9 cellular contexts compared by ENCODE assay signal in genomic region chr18:63890950-63891304, GRCh38. TPM values are rescaled to one million over a fixed set of nuclear protein-coding genes. Genes with fewer than 3 reads are reported as not detected.
DNase-seq lines count a peak whose midpoint lies in the region; TF ChIP-seq lines count a peak whose summit lies in the region.
"Had no signal": no experiment of that assay in that cellular context is flagged by ENCODE, and none has a peak within 500 bp of the region (broad histone marks: within the 10 kb centered on the region; RNA-seq: fewer than 3 reads in every experiment).

No MANE protein-coding gene starts in this region.

- H3K27me3 ChIP-seq in breast epithelium = no peaks in the 10 kb centered on the region

- TF ChIP-seq POLR2A in breast epithelium (IDR thresholded peaks at IDR 0.05) = no peak

- peaks cover 8% of the 10 kb centered on the region for H3K27me3 Mint-ChIP-seq in type B pancreatic cell

- H3K4me1 ChIP-seq in breast epithelium = no peaks in the 10 kb centered on the region

- peak overlapping the region; percentile 41 for H3K4me3 Mint-ChIP-seq in type B pancreatic cell

- H3K27ac Mint-ChIP-seq in type B pancreatic cell = peak overlapping the region; percentile 58

- no peaks in the 10 kb centered on the region for H3K36me3 ChIP-seq in breast epithelium

- intact Hi-C loops in breast epithelium (cut with DNase I; ENCODE audit: low total_unique reads) = no loop called here

- H3K9me3 ChIP-seq in breast epithelium = no peaks in the 10 kb centered on the region

- H3K36me3 Mint-ChIP-seq in type B pancreatic cell = peaks cover 7% of the 10 kb centered on the region

- peaks cover 4% of the 10 kb centered on the region for H3K4me1 Mint-ChIP-seq in type B pancreatic cell (ENCODE audit: unreplicated experiment)

- no peak overlapping the region for H3K4me3 ChIP-seq in breast epithelium

- TF ChIP-seq CTCF in breast epithelium (IDR thresholded peaks at IDR 0.05) (no peak), type B pancreatic cell (conservative IDR thresholded peaks at IDR 0.05) (no peak), RWPE1 (conservative IDR thresholded peaks at IDR 0.05; ENCODE audit: low read depth) (no peak)

- POLR2A ChIA-PET in RWPE1 (lab: Yijun Ruan, JAX; ENCODE audit: low non-redundant PET) = no interaction called here

- peaks cover under 1% of the 10 kb centered on the region for H3K9me3 Mint-ChIP-seq in type B pancreatic cell

- CTCF ChIA-PET in RWPE1 (lab: Yijun Ruan, JAX) = no interaction called here

- DNase-seq in T47D (ENCODE audit: low read depth in 1 of 2, low spot score in 1 of 2) (peak; percentile 21 to 68), breast epithelium (ENCODE audit: low spot score in 2 of 2) (no peak), HT-29 (ENCODE audit: low spot score) (peak; percentile 23), SHP77 (lab: John Stamatoyannopoulos, UW) (peak; percentile 37 to 38), type B pancreatic cell (ENCODE audit: extremely low spot score, unreplicated experiment) (no peak), RWPE1 (ENCODE audit: low spot score) (no peak), substantia nigra (lab: John Stamatoyannopoulos, UW) (no peak)
- DNase-seq in stimulated activated naive CD4-positive, alpha-beta T cell treated with Interleukin-2 at 50 U/mL for 16 hours (lab: John Stamatoyannopoulos, UW) = no peak

- H3K27ac ChIP-seq in breast epithelium (no peak overlapping the region), RWPE1 (no peak overlapping the region), substantia nigra (ENCODE audit: low read depth, low read length, poor library complexity, severe bottlenecking) (no peak overlapping the region)

- in situ Hi-C loops in T47D (cut with HindIII; ENCODE audit: low pct_unique_long_range_greater_than_20kb, low sequenced_read_pairs) = no loop called here

RNA-seq across cellular contexts. Expression of gene SERPINB2, which starts 3.4 kb away (rescaled TPM):
- total RNA-seq in breast epithelium (10 to 100 TPM in 1 of 3 donors, under 1 TPM in 1, not detected in 1; 0.32 to 16.2 TPM), type B pancreatic cell (ENCODE audit: low replicate concordance) (45.2 and 121 TPM in 2 replicates)
- total RNA-seq in HT-29 (2014; rRNA removed; shearing (Covaris generic)) = not detected in 2 replicates
- total RNA-seq: T-helper 1 cell treated with Interleukin-12 subunit alpha and Interleukin-12 subunit beta and Interleukin-4 antibody, amounts not matched to agents 30 ng/mL and 1 ng/mL, for 36 hours had no signal

RNA-seq across cellular contexts. Expression of gene SERPINB10, which starts 16.8 kb away (rescaled TPM):
- under 1 TPM in 1 of 3 donors, not detected in 2; 0.15 TPM for total RNA-seq in breast epithelium
- total RNA-seq in HT-29 (2014; rRNA removed; shearing (Covaris generic)) = not detected in 2 replicates
- not detected in 2 replicates for total RNA-seq in type B pancreatic cell (ENCODE audit: low replicate concordance)
- total RNA-seq: T-helper 1 cell treated with Interleukin-12 subunit alpha and Interleukin-12 subunit beta and Interleukin-4 antibody, amounts not matched to agents 30 ng/mL and 1 ng/mL, for 36 hours had no signal

RNA-seq across cellular contexts. Expression of gene HMSD, which starts 58.2 kb away (rescaled TPM):
- total RNA-seq in breast epithelium = under 1 TPM in 1 of 3 donors, not detected in 2; 0.29 TPM
- total RNA-seq in HT-29 (2014; rRNA removed; shearing (Covaris generic)) = not detected in 2 replicates
- total RNA-seq in type B pancreatic cell (ENCODE audit: low replicate concordance) = 1.6 and 4.5 TPM in 2 replicates

Comparison
In these comparisons a context has a peak if more than half of its experiments do, and no peak if none do; other contexts are left out.
1. DNase-seq: peak in T47D (2 of 2), HT-29 (single experiment) and SHP77 (2 of 2); none in breast epithelium (0 of 2), type B pancreatic cell (single experiment), stimulated activated naive CD4-positive, alpha-beta T cell treated with Interleukin-2 at 50 U/mL for 16 hours (single experiment), RWPE1 (single experiment) and substantia nigra (0 of 49).